Comparison of ENCODE assay signal across 9 cellular contexts in genomic region chr19:15101479-15102082, GRCh38. TPM values are rescaled to one million over a fixed set of nuclear protein-coding genes. Genes with fewer than 3 reads are reported as not detected.
DNase-seq lines count a peak whose midpoint lies in the region; ATAC-seq lines count a peak whose summit lies in the region.
"Had no signal": no experiment of that assay in that cellular context is flagged by ENCODE, and none has a peak within 500 bp of the region (broad histone marks: within the 10 kb centered on the region; RNA-seq: fewer than 3 reads in every experiment).

No MANE protein-coding gene starts in this region.

- H3K4me3 Mint-ChIP-seq in activated T-helper 2 cell treated with anti-CD3 and anti-CD28 coated beads, Interferon-gamma antibody, Interleukin-2, Interleukin-4, amounts not matched to agents 10 μg/mL and 5 μg/mL and 100 μg/mL, durations not matched to agents 14 hours and 24 hours and 36 hours (ENCODE audit: low read depth), result no peak overlapping the region

- intact Hi-C loops in activated T-helper 2 cell treated with anti-CD3 and anti-CD28 coated beads, Interferon-gamma antibody, Interleukin-2, Interleukin-4, amounts not matched to agents 10 μg/mL and 5 μg/mL and 100 μg/mL, durations not matched to agents 14 hours and 24 hours and 36 hours (cut with micrococcal nuclease), result no loop called here
- intact Hi-C loops in left ventricle myocardium superior (cut with micrococcal nuclease), result no loop called here

- no peak overlapping the region for H3K27ac Mint-ChIP-seq in activated T-helper 2 cell treated with anti-CD3 and anti-CD28 coated beads, Interferon-gamma antibody, Interleukin-2, Interleukin-4, amounts not matched to agents 10 μg/mL and 5 μg/mL and 100 μg/mL, durations not matched to agents 14 hours and 24 hours and 36 hours

- H3K4me1 Mint-ChIP-seq in activated T-helper 2 cell treated with anti-CD3 and anti-CD28 coated beads, Interferon-gamma antibody, Interleukin-2, Interleukin-4, amounts not matched to agents 10 μg/mL and 5 μg/mL and 100 μg/mL, durations not matched to agents 14 hours and 24 hours and 36 hours (ENCODE audit: low read depth), result peaks cover under 1% of the 10 kb centered on the region

- no peaks in the 10 kb centered on the region for H3K36me3 Mint-ChIP-seq in activated T-helper 2 cell treated with anti-CD3 and anti-CD28 coated beads, Interferon-gamma antibody, Interleukin-2, Interleukin-4, amounts not matched to agents 10 μg/mL and 5 μg/mL and 100 μg/mL, durations not matched to agents 14 hours and 24 hours and 36 hours (ENCODE audit: low read depth)

- peaks cover 9% of the 10 kb centered on the region for H3K27me3 Mint-ChIP-seq in activated T-helper 2 cell treated with anti-CD3 and anti-CD28 coated beads, Interferon-gamma antibody, Interleukin-2, Interleukin-4, amounts not matched to agents 10 μg/mL and 5 μg/mL and 100 μg/mL, durations not matched to agents 14 hours and 24 hours and 36 hours (ENCODE audit: low read depth)

- H3K9me3 Mint-ChIP-seq in activated T-helper 2 cell treated with anti-CD3 and anti-CD28 coated beads, Interferon-gamma antibody, Interleukin-2, Interleukin-4, amounts not matched to agents 10 μg/mL and 5 μg/mL and 100 μg/mL, durations not matched to agents 14 hours and 24 hours and 36 hours, result peaks cover 20% of the 10 kb centered on the region

- peak; percentile 11 for DNase-seq in NCI-H2029 (lab: John Stamatoyannopoulos, UW)
- DNase-seq in NCI-H2029 treated with DMSO at 0.1 percent for 48 hours (lab: John Stamatoyannopoulos, UW), result no peak
- peak; percentile 88 for DNase-seq in OCI-M1 (lab: John Stamatoyannopoulos, UW)
- DNase-seq in activated T-helper 2 cell treated with anti-CD3 and anti-CD28 coated beads, Interferon-gamma antibody, Interleukin-2, Interleukin-4, amounts not matched to agents 10 μg/mL and 5 μg/mL and 100 μg/mL, durations not matched to agents 14 hours and 24 hours and 36 hours (ENCODE audit: low spot score), result peak; percentile 36
- DNase-seq in left ventricle myocardium superior, result no peak
- peak; percentile 57 to 59 for DNase-seq in stimulated activated CD4-positive, alpha-beta T cell treated with anti-CD3 and anti-CD28 coated beads, Interleukin-2, amount 100 ng/mL, for 48 hours
- no peak for DNase-seq in NCI-H1930 (lab: John Stamatoyannopoulos, UW)
- no peak for DNase-seq in medulla oblongata (ENCODE audit: extremely low spot score)

- peak; percentile 65 for ATAC-seq in left ventricle myocardium superior

RNA-seq across cellular contexts. Expression of gene SYDE1, which starts 5.6 kb away (rescaled TPM):
- 1.9 and 2.5 TPM in 2 replicates for total RNA-seq in activated T-helper 2 cell treated with anti-CD3 and anti-CD28 coated beads, Interferon-gamma antibody, Interleukin-2, Interleukin-4, amounts not matched to agents 10 μg/mL and 5 μg/mL and 100 μg/mL, durations not matched to agents 14 hours and 24 hours and 36 hours
- 15.1 TPM for total RNA-seq in left ventricle myocardium superior

RNA-seq across cellular contexts. Expression of gene OR1I1, which starts 19.6 kb away (rescaled TPM):
- not detected in 2 replicates for total RNA-seq in activated T-helper 2 cell treated with anti-CD3 and anti-CD28 coated beads, Interferon-gamma antibody, Interleukin-2, Interleukin-4, amounts not matched to agents 10 μg/mL and 5 μg/mL and 100 μg/mL, durations not matched to agents 14 hours and 24 hours and 36 hours
- total RNA-seq in left ventricle myocardium superior, result not detected
- total RNA-seq: Daoy had no signal

RNA-seq across cellular contexts. Expression of gene CASP14, which starts 52.3 kb away (rescaled TPM):
- not detected in 2 replicates for total RNA-seq in activated T-helper 2 cell treated with anti-CD3 and anti-CD28 coated beads, Interferon-gamma antibody, Interleukin-2, Interleukin-4, amounts not matched to agents 10 μg/mL and 5 μg/mL and 100 μg/mL, durations not matched to agents 14 hours and 24 hours and 36 hours
- not detected for total RNA-seq in left ventricle myocardium superior
- total RNA-seq: Daoy had no signal

Comparison
In these comparisons a context has a peak if more than half of its experiments do, and no peak if none do; other contexts are left out.
1. DNase-seq: peak in NCI-H2029 (single experiment), OCI-M1 (single experiment), activated T-helper 2 cell treated with anti-CD3 and anti-CD28 coated beads, Interferon-gamma antibody, Interleukin-2, Interleukin-4, amounts not matched to agents 10 μg/mL and 5 μg/mL and 100 μg/mL, durations not matched to agents 14 hours and 24 hours and 36 hours (single experiment) and stimulated activated CD4-positive, alpha-beta T cell treated with anti-CD3 and anti-CD28 coated beads, Interleukin-2, amount 100 ng/mL, for 48 hours (2 of 2); none in NCI-H2029 treated with DMSO at 0.1 percent for 48 hours (single experiment), left ventricle myocardium superior (single experiment), NCI-H1930 (0 of 2) and medulla oblongata (single experiment).